In genomic region chr11:107928046-107928766, GRCh38 we compare ENCODE assay signal across 1 cellular context.
TF ChIP-seq lines count a peak whose summit lies in the region.

Gene RAB39A (plus strand): TSS chr11:107928448. CDS start chr11:107928569, 121 bp downstream.

TF ChIP-seq in H1, 55 proteins besides CTCF, POLR2A, EP300 and RAD21 (continued from another document):
- TF ChIP-seq MAFK (IDR thresholded peaks at IDR 0.05; ENCODE audit: low read depth, low read length): no peak
- TF ChIP-seq CBX5 (IDR thresholded peaks at IDR 0.05; ENCODE audit: low read depth, low read length): no peak
- no peak for TF ChIP-seq TEAD4 (IDR thresholded peaks at IDR 0.05; ENCODE audit: low read depth, low read length)
- TF ChIP-seq, protein P1, sequence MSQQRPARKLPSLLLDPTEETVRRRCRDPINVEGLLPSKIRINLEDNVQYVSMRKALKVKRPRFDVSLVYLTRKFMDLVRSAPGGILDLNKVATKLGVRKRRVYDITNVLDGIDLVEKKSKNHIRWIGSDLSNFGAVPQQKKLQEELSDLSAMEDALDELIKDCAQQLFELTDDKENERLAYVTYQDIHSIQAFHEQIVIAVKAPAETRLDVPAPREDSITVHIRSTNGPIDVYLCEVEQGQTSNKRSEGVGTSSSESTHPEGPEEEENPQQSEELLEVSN (IDR thresholded peaks at IDR 0.05): 0 out of 2 replicates have a peak, but pooled peaks have one; percentile 51
- no peak for TF ChIP-seq SUZ12 (IDR thresholded peaks at IDR 0.05; ENCODE audit: low read length)
- TF ChIP-seq RBBP5 (IDR thresholded peaks at IDR 0.05; ENCODE audit: borderline replicate concordance, low read depth, low read length): peak; percentile 92; the same call in 1 of the 2 replicates
- peak; percentile 67; the same call in 1 of the 2 replicates for TF ChIP-seq POLR2AphosphoS5 (IDR thresholded peaks at IDR 0.05; ENCODE audit: low read depth, low read length)
- TF ChIP-seq RFX5 (IDR thresholded peaks at IDR 0.05; ENCODE audit: borderline replicate concordance, low read depth, low read length): no peak
- no peak for TF ChIP-seq BCL11A (IDR thresholded peaks at IDR 0.05; ENCODE audit: low read depth in 2 of 2, low read length in 2 of 2)
- no peak for TF ChIP-seq JUN (IDR thresholded peaks at IDR 0.05; ENCODE audit: low read depth, low read length)
- peak; percentile 89 for TF ChIP-seq CHD2 (IDR thresholded peaks at IDR 0.05; ENCODE audit: low read length)
- peak; percentile 72 for TF ChIP-seq USF2 (IDR thresholded peaks at IDR 0.05; ENCODE audit: low read length)
- TF ChIP-seq CREB1 (IDR thresholded peaks at IDR 0.05): peak; percentile 70; the same call in 1 of the 2 replicates
- 0 out of 2 replicates have a peak, but pooled peaks have one; percentile 15 for TF ChIP-seq TCF12 (IDR thresholded peaks at IDR 0.05; ENCODE audit: low read depth, low read length)
- TF ChIP-seq EGR1 (IDR thresholded peaks at IDR 0.05; ENCODE audit: borderline replicate concordance, low read depth, low read length): no peak; the same call in 1 of the 2 replicates
- TF ChIP-seq GTF2F1 (IDR thresholded peaks at IDR 0.05; ENCODE audit: borderline replicate concordance, low read depth, low read length): no peak; the same call in 1 of the 2 replicates
- TF ChIP-seq CEBPB (IDR thresholded peaks at IDR 0.05; ENCODE audit: low read depth, low read length): no peak
- TF ChIP-seq CHD1 (IDR thresholded peaks at IDR 0.05; ENCODE audit: low read depth, low read length): no peak
- no peak for TF ChIP-seq NANOG (IDR thresholded peaks at IDR 0.05; ENCODE audit: insufficient read depth, low read depth, low read length, poor library complexity, severe bottlenecking)
- TF ChIP-seq SP1 (IDR thresholded peaks at IDR 0.05; ENCODE audit: low read depth, low read length): peak; percentile 99
- no peak for TF ChIP-seq SAP30 (IDR thresholded peaks at IDR 0.05; ENCODE audit: insufficient read depth, insufficient replicate concordance, low read length)
- peak; percentile 57; the same call in 1 of the 2 replicates for TF ChIP-seq TAF1 (IDR thresholded peaks at IDR 0.05; ENCODE audit: low read depth, low read length)
- peak; percentile 75 for TF ChIP-seq KDM4A (IDR thresholded peaks at IDR 0.05; ENCODE audit: low read depth, low read length, severe bottlenecking)
- no peak for TF ChIP-seq CHD7 (IDR thresholded peaks at IDR 0.05; ENCODE audit: insufficient replicate concordance, low read length)
- TF ChIP-seq MAX (IDR thresholded peaks at IDR 0.05): peak; percentile 73
- no peak for TF ChIP-seq FOSL1 (IDR thresholded peaks at IDR 0.05; ENCODE audit: insufficient read depth, low read depth, low read length)
- peak; percentile 46 for TF ChIP-seq TAF7 (optimal IDR thresholded peaks at IDR 0.05; ENCODE audit: borderline replicate concordance, low read depth, low read length)
- no peak for TF ChIP-seq RXRA (IDR thresholded peaks at IDR 0.05; ENCODE audit: insufficient read depth, low read depth, low read length)
- TF ChIP-seq YY1 (IDR thresholded peaks at IDR 0.05; ENCODE audit: low read depth, low read length): 0 out of 2 replicates have a peak, but pooled peaks have one; percentile 43
- TF ChIP-seq KDM5A (IDR thresholded peaks at IDR 0.05; ENCODE audit: low read length): no peak
- 0 out of 2 replicates have a peak, but pooled peaks have one; percentile 19 for TF ChIP-seq TBP (IDR thresholded peaks at IDR 0.05; ENCODE audit: low read depth, low read length)
- no peak for TF ChIP-seq BRCA1 (IDR thresholded peaks at IDR 0.05; ENCODE audit: low read depth, low read length)
- TF ChIP-seq CTBP2 (IDR thresholded peaks at IDR 0.05; ENCODE audit: borderline replicate concordance, insufficient read depth, insufficient read length, low read length): peak; percentile 12
- no peak for TF ChIP-seq SRF (IDR thresholded peaks at IDR 0.05; ENCODE audit: low read depth, low read length)
- peak; percentile 44 to 47; a peak in 1 of 4 replicates for TF ChIP-seq HDAC2 (IDR thresholded peaks at IDR 0.05; ENCODE audit: borderline replicate concordance in 1 of 2, low read depth in 2 of 2, low read length in 2 of 2)
- TF ChIP-seq CBX8 (IDR thresholded peaks at IDR 0.05; ENCODE audit: borderline replicate concordance, low read depth, low read length): no peak
- TF ChIP-seq ATF3 (IDR thresholded peaks at IDR 0.05; ENCODE audit: insufficient read depth, low read depth, low read length): no peak
- TF ChIP-seq KDM1A (IDR thresholded peaks at IDR 0.05; ENCODE audit: borderline replicate concordance, low read length): no peak
- TF ChIP-seq EZH2 (IDR thresholded peaks at IDR 0.05; ENCODE audit: low read depth, low read length, severe bottlenecking): no peak
- peak; percentile 97 for TF ChIP-seq SP4 (IDR thresholded peaks at IDR 0.05; ENCODE audit: low read length)
